In the genomic region with DNA sequence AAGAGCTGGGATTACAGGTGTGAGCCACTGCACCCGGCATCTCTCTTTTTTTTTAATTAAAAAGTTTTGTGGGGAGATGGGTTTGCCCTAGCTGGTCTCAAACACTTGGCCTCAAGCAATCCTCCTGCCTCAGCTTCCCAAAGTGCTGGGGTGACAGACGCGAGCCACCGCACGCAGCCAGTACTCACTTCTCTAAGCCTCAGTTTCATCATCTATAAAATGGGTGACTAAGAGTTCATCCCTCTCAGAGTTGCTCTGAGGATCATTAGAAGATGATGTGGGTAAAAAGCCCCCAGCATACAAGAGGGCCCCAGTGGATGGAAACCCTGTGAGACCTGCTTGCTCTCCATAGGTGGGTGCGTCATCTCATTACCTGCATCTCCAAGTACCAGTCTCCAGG, we compare ENCODE assay signal across 2 cellular contexts.
A peak's percentile ranks its signal among the peaks of the same experiment; 100 is the strongest.
TF ChIP-seq lines count a peak whose summit lies in the region.

No MANE protein-coding gene starts in this region.

TF ChIP-seq in K562, 482 proteins besides CTCF, POLR2A, EP300 and RAD21:
- TF ChIP-seq BCOR (IDR thresholded peaks at IDR 0.05) (peak; percentile 69), XRCC4 (IDR thresholded peaks at IDR 0.05; ENCODE audit: extremely low read depth, insufficient read depth, insufficient read length) (no peak), SMAD1 (IDR thresholded peaks at IDR 0.05; ENCODE audit: low read depth, low read length, partially characterized antibody) (no peak), CHD4 (IDR thresholded peaks at IDR 0.05; ENCODE audit: insufficient read depth, insufficient replicate concordance, low read depth, low read length, poor library complexity, severe bottlenecking) (peak; percentile 34), ADNP (tag; IDR thresholded peaks at IDR 0.05) (peak; percentile 58; the same call in 1 of the 2 replicates), ATF1 (CRISPR knock-in tag; IDR thresholded peaks at IDR 0.05) (no peak), ATF1 (tag; IDR thresholded peaks at IDR 0.05) (no peak), RBM25 (IDR thresholded peaks at IDR 0.05; ENCODE audit: low read depth, low read length, severe bottlenecking) (peak; percentile 74), KDM1A (IDR thresholded peaks at IDR 0.05) (peak; percentile 36 to 53; a peak in 2 of 4 replicates), TAF7 (tag; IDR thresholded peaks at IDR 0.05) (no peak)

TF ChIP-seq in H1, 55 proteins besides CTCF, POLR2A, EP300 and RAD21:
- no peak for TF ChIP-seq TEAD4 (IDR thresholded peaks at IDR 0.05; ENCODE audit: low read depth, low read length)
- TF ChIP-seq, protein P1, sequence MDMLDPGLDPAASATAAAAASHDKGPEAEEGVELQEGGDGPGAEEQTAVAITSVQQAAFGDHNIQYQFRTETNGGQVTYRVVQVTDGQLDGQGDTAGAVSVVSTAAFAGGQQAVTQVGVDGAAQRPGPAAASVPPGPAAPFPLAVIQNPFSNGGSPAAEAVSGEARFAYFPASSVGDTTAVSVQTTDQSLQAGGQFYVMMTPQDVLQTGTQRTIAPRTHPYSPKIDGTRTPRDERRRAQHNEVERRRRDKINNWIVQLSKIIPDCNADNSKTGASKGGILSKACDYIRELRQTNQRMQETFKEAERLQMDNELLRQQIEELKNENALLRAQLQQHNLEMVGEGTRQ (IDR thresholded peaks at IDR 0.05; ENCODE audit: low read length), result no peak
- no peak for TF ChIP-seq KDM1A (IDR thresholded peaks at IDR 0.05; ENCODE audit: borderline replicate concordance, low read length)
- TF ChIP-seq, protein P2, sequence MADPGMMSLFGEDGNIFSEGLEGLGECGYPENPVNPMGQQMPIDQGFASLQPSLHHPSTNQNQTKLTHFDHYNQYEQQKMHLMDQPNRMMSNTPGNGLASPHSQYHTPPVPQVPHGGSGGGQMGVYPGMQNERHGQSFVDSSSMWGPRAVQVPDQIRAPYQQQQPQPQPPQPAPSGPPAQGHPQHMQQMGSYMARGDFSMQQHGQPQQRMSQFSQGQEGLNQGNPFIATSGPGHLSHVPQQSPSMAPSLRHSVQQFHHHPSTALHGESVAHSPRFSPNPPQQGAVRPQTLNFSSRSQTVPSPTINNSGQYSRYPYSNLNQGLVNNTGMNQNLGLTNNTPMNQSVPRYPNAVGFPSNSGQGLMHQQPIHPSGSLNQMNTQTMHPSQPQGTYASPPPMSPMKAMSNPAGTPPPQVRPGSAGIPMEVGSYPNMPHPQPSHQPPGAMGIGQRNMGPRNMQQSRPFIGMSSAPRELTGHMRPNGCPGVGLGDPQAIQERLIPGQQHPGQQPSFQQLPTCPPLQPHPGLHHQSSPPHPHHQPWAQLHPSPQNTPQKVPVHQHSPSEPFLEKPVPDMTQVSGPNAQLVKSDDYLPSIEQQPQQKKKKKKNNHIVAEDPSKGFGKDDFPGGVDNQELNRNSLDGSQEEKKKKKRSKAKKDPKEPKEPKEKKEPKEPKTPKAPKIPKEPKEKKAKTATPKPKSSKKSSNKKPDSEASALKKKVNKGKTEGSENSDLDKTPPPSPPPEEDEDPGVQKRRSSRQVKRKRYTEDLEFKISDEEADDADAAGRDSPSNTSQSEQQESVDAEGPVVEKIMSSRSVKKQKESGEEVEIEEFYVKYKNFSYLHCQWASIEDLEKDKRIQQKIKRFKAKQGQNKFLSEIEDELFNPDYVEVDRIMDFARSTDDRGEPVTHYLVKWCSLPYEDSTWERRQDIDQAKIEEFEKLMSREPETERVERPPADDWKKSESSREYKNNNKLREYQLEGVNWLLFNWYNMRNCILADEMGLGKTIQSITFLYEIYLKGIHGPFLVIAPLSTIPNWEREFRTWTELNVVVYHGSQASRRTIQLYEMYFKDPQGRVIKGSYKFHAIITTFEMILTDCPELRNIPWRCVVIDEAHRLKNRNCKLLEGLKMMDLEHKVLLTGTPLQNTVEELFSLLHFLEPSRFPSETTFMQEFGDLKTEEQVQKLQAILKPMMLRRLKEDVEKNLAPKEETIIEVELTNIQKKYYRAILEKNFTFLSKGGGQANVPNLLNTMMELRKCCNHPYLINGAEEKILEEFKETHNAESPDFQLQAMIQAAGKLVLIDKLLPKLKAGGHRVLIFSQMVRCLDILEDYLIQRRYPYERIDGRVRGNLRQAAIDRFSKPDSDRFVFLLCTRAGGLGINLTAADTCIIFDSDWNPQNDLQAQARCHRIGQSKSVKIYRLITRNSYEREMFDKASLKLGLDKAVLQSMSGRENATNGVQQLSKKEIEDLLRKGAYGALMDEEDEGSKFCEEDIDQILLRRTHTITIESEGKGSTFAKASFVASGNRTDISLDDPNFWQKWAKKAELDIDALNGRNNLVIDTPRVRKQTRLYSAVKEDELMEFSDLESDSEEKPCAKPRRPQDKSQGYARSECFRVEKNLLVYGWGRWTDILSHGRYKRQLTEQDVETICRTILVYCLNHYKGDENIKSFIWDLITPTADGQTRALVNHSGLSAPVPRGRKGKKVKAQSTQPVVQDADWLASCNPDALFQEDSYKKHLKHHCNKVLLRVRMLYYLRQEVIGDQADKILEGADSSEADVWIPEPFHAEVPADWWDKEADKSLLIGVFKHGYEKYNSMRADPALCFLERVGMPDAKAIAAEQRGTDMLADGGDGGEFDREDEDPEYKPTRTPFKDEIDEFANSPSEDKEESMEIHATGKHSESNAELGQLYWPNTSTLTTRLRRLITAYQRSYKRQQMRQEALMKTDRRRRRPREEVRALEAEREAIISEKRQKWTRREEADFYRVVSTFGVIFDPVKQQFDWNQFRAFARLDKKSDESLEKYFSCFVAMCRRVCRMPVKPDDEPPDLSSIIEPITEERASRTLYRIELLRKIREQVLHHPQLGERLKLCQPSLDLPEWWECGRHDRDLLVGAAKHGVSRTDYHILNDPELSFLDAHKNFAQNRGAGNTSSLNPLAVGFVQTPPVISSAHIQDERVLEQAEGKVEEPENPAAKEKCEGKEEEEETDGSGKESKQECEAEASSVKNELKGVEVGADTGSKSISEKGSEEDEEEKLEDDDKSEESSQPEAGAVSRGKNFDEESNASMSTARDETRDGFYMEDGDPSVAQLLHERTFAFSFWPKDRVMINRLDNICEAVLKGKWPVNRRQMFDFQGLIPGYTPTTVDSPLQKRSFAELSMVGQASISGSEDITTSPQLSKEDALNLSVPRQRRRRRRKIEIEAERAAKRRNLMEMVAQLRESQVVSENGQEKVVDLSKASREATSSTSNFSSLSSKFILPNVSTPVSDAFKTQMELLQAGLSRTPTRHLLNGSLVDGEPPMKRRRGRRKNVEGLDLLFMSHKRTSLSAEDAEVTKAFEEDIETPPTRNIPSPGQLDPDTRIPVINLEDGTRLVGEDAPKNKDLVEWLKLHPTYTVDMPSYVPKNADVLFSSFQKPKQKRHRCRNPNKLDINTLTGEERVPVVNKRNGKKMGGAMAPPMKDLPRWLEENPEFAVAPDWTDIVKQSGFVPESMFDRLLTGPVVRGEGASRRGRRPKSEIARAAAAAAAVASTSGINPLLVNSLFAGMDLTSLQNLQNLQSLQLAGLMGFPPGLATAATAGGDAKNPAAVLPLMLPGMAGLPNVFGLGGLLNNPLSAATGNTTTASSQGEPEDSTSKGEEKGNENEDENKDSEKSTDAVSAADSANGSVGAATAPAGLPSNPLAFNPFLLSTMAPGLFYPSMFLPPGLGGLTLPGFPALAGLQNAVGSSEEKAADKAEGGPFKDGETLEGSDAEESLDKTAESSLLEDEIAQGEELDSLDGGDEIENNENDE (IDR thresholded peaks at IDR 0.05; ENCODE audit: insufficient replicate concordance, low read length), result no peak
- no peak for TF ChIP-seq KDM5A (IDR thresholded peaks at IDR 0.05; ENCODE audit: low read length)
- no peak for TF ChIP-seq SP1 (IDR thresholded peaks at IDR 0.05; ENCODE audit: low read depth, low read length)
- TF ChIP-seq SIN3A (conservative IDR thresholded peaks at IDR 0.05 in 1 of 2, IDR thresholded peaks at IDR 0.05 in 1 of 2; ENCODE audit: low read depth in 1 of 2, low read length in 2 of 2), result no peak
- no peak for TF ChIP-seq TAF7 (optimal IDR thresholded peaks at IDR 0.05; ENCODE audit: borderline replicate concordance, low read depth, low read length)
- TF ChIP-seq NANOG (IDR thresholded peaks at IDR 0.05; ENCODE audit: insufficient read depth, low read depth, low read length, poor library complexity, severe bottlenecking), result no peak
- TF ChIP-seq, protein P3, sequence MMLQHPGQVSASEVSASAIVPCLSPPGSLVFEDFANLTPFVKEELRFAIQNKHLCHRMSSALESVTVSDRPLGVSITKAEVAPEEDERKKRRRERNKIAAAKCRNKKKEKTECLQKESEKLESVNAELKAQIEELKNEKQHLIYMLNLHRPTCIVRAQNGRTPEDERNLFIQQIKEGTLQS (IDR thresholded peaks at IDR 0.05; ENCODE audit: insufficient read depth, low read depth, low read length), result no peak
- TF ChIP-seq HDAC6 (IDR thresholded peaks at IDR 0.05; ENCODE audit: low read depth, low read length), result no peak
- no peak for TF ChIP-seq CREB1 (IDR thresholded peaks at IDR 0.05)
